ENCODE assay signal across 2 cellular contexts in the genomic region with DNA sequence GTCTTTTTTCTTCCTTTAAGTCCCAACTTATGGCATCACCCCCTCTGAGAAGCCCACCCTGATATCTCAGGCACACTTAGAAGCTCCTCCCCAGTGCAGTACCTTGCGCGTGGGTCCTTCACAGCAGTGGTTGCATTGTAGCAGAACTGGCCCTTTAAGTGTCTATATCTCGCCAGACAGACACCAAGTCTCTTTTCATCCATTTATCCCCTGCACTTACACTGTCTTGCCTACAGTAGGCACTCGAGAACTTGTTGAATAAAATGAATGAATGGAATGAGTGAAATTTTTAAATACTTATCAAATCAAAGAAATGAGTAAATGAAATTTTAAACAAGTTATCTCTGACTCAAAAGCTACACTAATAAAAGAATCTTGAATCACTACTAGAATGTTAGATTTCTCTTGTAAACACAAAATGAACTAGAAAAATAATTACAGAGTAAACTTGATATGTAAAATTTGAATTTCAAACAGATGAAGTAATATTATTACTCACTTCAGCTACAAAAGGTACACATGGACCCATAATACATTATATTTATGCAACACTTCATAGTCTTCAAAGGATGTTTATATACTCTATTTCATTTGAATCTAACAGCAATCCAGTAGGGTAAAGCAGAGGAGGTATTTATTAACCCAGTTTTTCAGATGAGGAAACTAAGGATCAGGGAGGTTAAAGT.
TF ChIP-seq lines count a peak whose summit lies in the region.

No MANE protein-coding gene starts in this region.

TF ChIP-seq in HEK293, 187 proteins besides CTCF, POLR2A, EP300 and RAD21 (continued from another document):
- 0 out of 2 replicates have a peak, but pooled peaks have one; percentile 50 for TF ChIP-seq SCRT1 (tag by site-specific recombination; IDR thresholded peaks at IDR 0.05; ENCODE audit: borderline replicate concordance)

TF ChIP-seq in HepG2, 621 proteins besides CTCF, POLR2A, EP300 and RAD21 (continued from another document):
- TF ChIP-seq ZNF709 (CRISPR knock-in tag; IDR thresholded peaks at IDR 0.05) (no peak), YY1 (IDR thresholded peaks at IDR 0.05; ENCODE audit: insufficient read depth, insufficient replicate concordance, low read depth, low read length) (no peak)
- TF ChIP-seq, protein P1, sequence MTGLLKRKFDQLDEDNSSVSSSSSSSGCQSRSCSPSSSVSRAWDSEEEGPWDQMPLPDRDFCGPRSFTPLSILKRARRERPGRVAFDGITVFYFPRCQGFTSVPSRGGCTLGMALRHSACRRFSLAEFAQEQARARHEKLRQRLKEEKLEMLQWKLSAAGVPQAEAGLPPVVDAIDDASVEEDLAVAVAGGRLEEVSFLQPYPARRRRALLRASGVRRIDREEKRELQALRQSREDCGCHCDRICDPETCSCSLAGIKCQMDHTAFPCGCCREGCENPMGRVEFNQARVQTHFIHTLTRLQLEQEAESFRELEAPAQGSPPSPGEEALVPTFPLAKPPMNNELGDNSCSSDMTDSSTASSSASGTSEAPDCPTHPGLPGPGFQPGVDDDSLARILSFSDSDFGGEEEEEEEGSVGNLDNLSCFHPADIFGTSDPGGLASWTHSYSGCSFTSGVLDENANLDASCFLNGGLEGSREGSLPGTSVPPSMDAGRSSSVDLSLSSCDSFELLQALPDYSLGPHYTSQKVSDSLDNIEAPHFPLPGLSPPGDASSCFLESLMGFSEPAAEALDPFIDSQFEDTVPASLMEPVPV (CRISPR knock-in tag; IDR thresholded peaks at IDR 0.05): no peak
- TF ChIP-seq, protein P2, sequence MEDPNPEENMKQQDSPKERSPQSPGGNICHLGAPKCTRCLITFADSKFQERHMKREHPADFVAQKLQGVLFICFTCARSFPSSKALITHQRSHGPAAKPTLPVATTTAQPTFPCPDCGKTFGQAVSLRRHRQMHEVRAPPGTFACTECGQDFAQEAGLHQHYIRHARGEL (CRISPR knock-in tag; IDR thresholded peaks at IDR 0.05): no peak
- TF ChIP-seq, protein P3, sequence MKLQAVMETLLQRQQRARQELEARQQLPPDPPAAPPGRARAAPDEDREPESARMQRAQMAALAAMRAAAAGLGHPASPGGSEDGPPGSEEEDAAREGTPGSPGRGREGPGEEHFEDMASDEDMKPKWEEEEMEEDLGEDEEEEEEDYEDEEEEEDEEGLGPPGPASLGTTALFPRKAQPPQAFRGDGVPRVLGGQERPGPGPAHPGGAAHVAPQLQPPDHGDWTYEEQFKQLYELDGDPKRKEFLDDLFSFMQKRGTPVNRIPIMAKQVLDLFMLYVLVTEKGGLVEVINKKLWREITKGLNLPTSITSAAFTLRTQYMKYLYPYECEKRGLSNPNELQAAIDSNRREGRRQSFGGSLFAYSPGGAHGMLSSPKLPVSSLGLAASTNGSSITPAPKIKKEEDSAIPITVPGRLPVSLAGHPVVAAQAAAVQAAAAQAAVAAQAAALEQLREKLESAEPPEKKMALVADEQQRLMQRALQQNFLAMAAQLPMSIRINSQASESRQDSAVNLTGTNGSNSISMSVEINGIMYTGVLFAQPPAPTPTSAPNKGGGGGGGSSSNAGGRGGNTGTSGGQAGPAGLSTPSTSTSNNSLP (IDR thresholded peaks at IDR 0.05; ENCODE audit: low read depth, low read length): 0 out of 2 replicates have a peak, but pooled peaks have one; percentile 10
